20 cellular contexts compared by ENCODE assay signal in the genomic region with DNA sequence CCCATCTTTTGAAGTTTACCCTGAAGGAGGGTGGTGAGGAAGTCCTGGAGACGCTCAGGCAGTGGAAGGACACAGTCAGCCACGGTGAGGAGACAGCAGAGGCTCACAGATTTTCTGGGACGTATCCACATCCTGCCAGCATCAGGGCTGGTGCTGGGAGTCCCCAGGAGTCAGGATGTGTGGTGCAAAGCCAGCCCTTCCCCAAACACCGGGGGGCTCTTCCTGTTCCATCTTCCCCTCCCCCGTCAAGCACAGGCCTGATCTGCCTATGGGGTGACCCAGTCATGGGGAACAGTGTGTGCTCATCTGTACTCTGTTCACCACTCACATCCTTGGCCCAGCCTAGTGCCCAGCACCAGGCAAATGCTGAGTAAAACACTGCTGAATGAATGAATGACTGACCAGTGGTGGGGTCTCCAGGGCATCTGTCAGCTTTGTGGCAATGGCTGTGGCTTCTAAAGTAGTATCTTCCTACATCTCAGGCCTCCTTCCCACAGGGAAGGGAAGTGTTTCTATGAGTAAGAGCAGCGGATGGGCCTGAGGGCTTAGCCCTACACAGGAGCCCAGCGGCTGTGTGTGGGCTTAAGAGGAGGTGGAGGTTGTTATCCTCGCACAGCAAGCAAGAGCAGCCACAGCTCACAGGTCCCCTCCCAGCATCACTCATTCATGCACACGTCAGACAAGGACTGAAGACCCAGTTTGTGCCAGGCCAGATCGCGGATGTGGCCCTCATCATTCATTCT. TPM values are rescaled to one million over a fixed set of nuclear protein-coding genes. Genes with fewer than 3 reads are reported as not detected.
A peak's percentile ranks its signal among the peaks of the same experiment; 100 is the strongest.
DNase-seq lines count a peak whose midpoint lies in the region; ATAC-seq and TF ChIP-seq lines count a peak whose summit lies in the region.
"Had no signal": no experiment of that assay in that cellular context is flagged by ENCODE, and none has a peak within 500 bp of the region (broad histone marks: within the 10 kb centered on the region; RNA-seq: fewer than 3 reads in every experiment).

No MANE protein-coding gene starts in this region.

- no peaks in the 10 kb centered on the region for H3K36me3 ChIP-seq in lower lobe of right lung

- H3K4me3 ChIP-seq in lower lobe of right lung (no peak overlapping the region), coronary artery (no peak overlapping the region)

- DNase-seq in Daoy (ENCODE audit: low read depth) (peak; percentile 43), HT1080 (ENCODE audit: low read depth) (peak; percentile 26), UCSD-AML1 (lab: John Stamatoyannopoulos, UW; ENCODE audit: unreplicated experiment) (peak; percentile 35), lower lobe of right lung (peak; percentile 25), DMS 273 (lab: John Stamatoyannopoulos, UW; ENCODE audit: unreplicated experiment) (no peak), osteocyte (ENCODE audit: extremely low spot score, unreplicated experiment) (no peak), coronary artery (ENCODE audit: low spot score) (no peak)
- DNase-seq: ACHN; Caco-2; CD4-positive, CD25-positive, alpha-beta regulatory T cell; H9; NCI-H1436; NCI-H2029; NCI-H2171; NCI-H446 treated with DMSO at 0.1 percent for 48 hours; NCI-H774; SK-N-SH had no signal

- intact Hi-C loops in lower lobe of right lung (cut with DNase I): no loop called here

- H3K36me3 Mint-ChIP-seq in osteocyte (ENCODE audit: unreplicated experiment): no peaks in the 10 kb centered on the region
- H3K36me3 Mint-ChIP-seq: CD4-positive, CD25-positive, alpha-beta regulatory T cell had no signal

- no peaks in the 10 kb centered on the region for H3K9me3 Mint-ChIP-seq in osteocyte (ENCODE audit: unreplicated experiment)
- H3K9me3 Mint-ChIP-seq: CD4-positive, CD25-positive, alpha-beta regulatory T cell; H9 had no signal

- H3K4me1 ChIP-seq in lower lobe of right lung: no peaks in the 10 kb centered on the region
- H3K4me1 ChIP-seq: Caco-2 had no signal

- H3K27ac ChIP-seq in lower lobe of right lung (no peak overlapping the region), coronary artery (no peak overlapping the region)

- no peak overlapping the region for H3K27ac Mint-ChIP-seq in osteocyte (ENCODE audit: unreplicated experiment)
- H3K27ac Mint-ChIP-seq: CD4-positive, CD25-positive, alpha-beta regulatory T cell had no signal

- no peak overlapping the region for H3K4me3 Mint-ChIP-seq in osteocyte (ENCODE audit: unreplicated experiment)
- H3K4me3 Mint-ChIP-seq: CD4-positive, CD25-positive, alpha-beta regulatory T cell; H9 had no signal

- no peaks in the 10 kb centered on the region for H3K9me3 ChIP-seq in lower lobe of right lung
- H3K9me3 ChIP-seq: Caco-2, SK-N-SH had no signal

- no peak for ATAC-seq in lower lobe of right lung
- no peak for ATAC-seq in HG02973 (IDR thresholded peaks at IDR 0.05; ENCODE audit: unreplicated experiment)
- ATAC-seq: Panc1, Right ventricle myocardium inferior had no signal

- no peaks in the 10 kb centered on the region for H3K4me1 Mint-ChIP-seq in osteocyte (ENCODE audit: unreplicated experiment)
- H3K4me1 Mint-ChIP-seq: CD4-positive, CD25-positive, alpha-beta regulatory T cell had no signal

- no peaks in the 10 kb centered on the region for H3K27me3 Mint-ChIP-seq in osteocyte (ENCODE audit: unreplicated experiment)

- no peaks in the 10 kb centered on the region for H3K27me3 ChIP-seq in lower lobe of right lung (ENCODE audit: low read depth)

- TF ChIP-seq CTCF in lower lobe of right lung (IDR thresholded peaks at IDR 0.05) (no peak), osteocyte (IDR thresholded peaks at IDR 0.05) (no peak), coronary artery (IDR thresholded peaks at IDR 0.05) (no peak)

RNA-seq across cellular contexts. Expression of gene NOS2, which starts 23.3 kb away (rescaled TPM):
- total RNA-seq in Daoy (2014; rRNA removed; shearing (Covaris generic)): 0.54 and 0.74 TPM in 2 replicates
- total RNA-seq in HT1080 (2014; rRNA removed; shearing (Covaris generic)): 0.06 TPM in 1 of 2 replicates, not detected in the other
- polyA plus RNA-seq in HT1080 (2015; cell fraction: cytosol; rRNA removed): not detected in 2 replicates
- polyA plus RNA-seq in HT1080 (2015; cell fraction: nucleus; rRNA removed): not detected in 2 replicates
- total RNA-seq in lower lobe of right lung: 0.38 TPM
- total RNA-seq in osteocyte: not detected in 2 replicates
- polyA plus RNA-seq: CD4-positive, CD25-positive, alpha-beta regulatory T cell; SK-N-SH had no signal

Comparison
In these comparisons a context has a peak if more than half of its experiments do, and no peak if none do; other contexts are left out.
1. DNase-seq: peak in Daoy (single experiment), HT1080 (single experiment), UCSD-AML1 (single experiment) and lower lobe of right lung (single experiment); none in DMS 273 (single experiment), osteocyte (single experiment) and coronary artery (single experiment).